ENCODE assay signal across 16 cellular contexts in genomic region chrX:118853596-118853995, GRCh38. TPM values are rescaled to one million over a fixed set of nuclear protein-coding genes. Genes with fewer than 3 reads are reported as not detected.
"Had no signal": no experiment of that assay in that cellular context is flagged by ENCODE, and none has a peak within 500 bp of the region (broad histone marks: within the 10 kb centered on the region; RNA-seq: fewer than 3 reads in every experiment).

No MANE protein-coding gene starts in this region.

- H3K4me1 ChIP-seq: pancreas, psoas muscle, tibial nerve, upper lobe of right lung, vagina had no signal

- DNase-seq: effector memory CD4-positive, alpha-beta T cell; immature natural killer cell; left cardiac atrium; mammary epithelial cell; natural killer cell; occipital lobe; pancreas; psoas muscle; stimulated activated CD4-positive, alpha-beta T cell treated with anti-CD3 and anti-CD28 coated beads, Interleukin-2, amount 100 ng/mL, for 48 hours; stimulated activated naive CD4-positive, alpha-beta T cell treated with Interleukin-2 at 50 U/mL for 16 hours; upper lobe of right lung had no signal

- H3K36me3 ChIP-seq: pancreas, tibial nerve, upper lobe of right lung, vagina had no signal

- H3K9me3 ChIP-seq: pancreas, psoas muscle, tibial nerve, upper lobe of right lung, vagina had no signal

- H3K27me3 ChIP-seq: pancreas, tibial nerve, upper lobe of right lung, vagina had no signal

- ATAC-seq: esophagus mucosa, left cardiac atrium, natural killer cell, psoas muscle, upper lobe of right lung had no signal

- H3K4me3 ChIP-seq: pancreas, psoas muscle, smooth muscle cell, tibial nerve, upper lobe of right lung, vagina had no signal

- H3K27ac ChIP-seq: pancreas, psoas muscle, tibial nerve, upper lobe of right lung, vagina had no signal

RNA-seq across cellular contexts. Expression of gene ZCCHC12, which starts 30.0 kb away (rescaled TPM):
- total RNA-seq: esophagus mucosa, left cardiac atrium, mammary epithelial cell, myocyte, natural killer cell, psoas muscle, smooth muscle cell, tibial nerve had no signal
